ENCODE assay signal across 8 cellular contexts in genomic region chr10:104330168-104331117, GRCh38. TPM values are rescaled to one million over a fixed set of nuclear protein-coding genes. Genes with fewer than 3 reads are reported as not detected.
DNase-seq lines count a peak whose midpoint lies in the region; ATAC-seq and TF ChIP-seq lines count a peak whose summit lies in the region.

No MANE protein-coding gene starts in this region.

- intact Hi-C loops in psoas muscle (cut with DNase I) = no loop called here

- peaks cover 0 to 3% of the 10 kb centered on the region in 2 donors for H3K36me3 ChIP-seq in psoas muscle (ENCODE audit: insufficient read depth in 1 of 2, low read depth in 1 of 2)

- peaks cover 81% of the 10 kb centered on the region for H3K4me1 ChIP-seq in psoas muscle

- peak overlapping the region; percentile 94 for H3K27ac Mint-ChIP-seq in activated CD4-positive, alpha-beta memory T cell treated with anti-CD3 and anti-CD28 coated beads, Interleukin-2, amount 10 ng/mL, durations not matched to agents 7 days and 5 days
- peak overlapping the region; percentile 86 for H3K27ac Mint-ChIP-seq in glutamatergic neuron (ENCODE audit: unreplicated experiment)

- DNase-seq in EL = peak; percentile 77
- DNase-seq in activated CD4-positive, alpha-beta memory T cell treated with anti-CD3 and anti-CD28 coated beads, Interleukin-2, amount 10 ng/mL, durations not matched to agents 7 days and 5 days = no peak
- DNase-seq in glutamatergic neuron = no peak
- DNase-seq in psoas muscle = peak; percentile 71 to 78
- no peak for DNase-seq in NCI-H2227 (lab: John Stamatoyannopoulos, UW; ENCODE audit: unreplicated experiment)
- DNase-seq in activated CD4-positive, alpha-beta T cell treated with anti-CD3 and anti-CD28 coated beads for 1 hour = no peak

- H3K9me3 ChIP-seq in psoas muscle = no peaks in the 10 kb centered on the region

- no peaks in the 10 kb centered on the region for H3K27me3 ChIP-seq in psoas muscle (ENCODE audit: insufficient read depth in 3 of 3, low read length in 2 of 3)

- ATAC-seq in psoas muscle (peak in 3 of 4 donors; percentile 14 to 46 (median 15)), HG02938 (IDR thresholded peaks at IDR 0.05; ENCODE audit: unreplicated experiment) (no peak), GM21381 (IDR thresholded peaks at IDR 0.05; ENCODE audit: unreplicated experiment) (no peak)

- peaks cover 35% of the 10 kb centered on the region for H3K36me3 Mint-ChIP-seq in activated CD4-positive, alpha-beta memory T cell treated with anti-CD3 and anti-CD28 coated beads, Interleukin-2, amount 10 ng/mL, durations not matched to agents 7 days and 5 days (ENCODE audit: low read depth)
- H3K36me3 Mint-ChIP-seq in glutamatergic neuron (ENCODE audit: unreplicated experiment) = no peaks in the 10 kb centered on the region

- H3K27ac ChIP-seq in psoas muscle = peak overlapping the region; percentile 83

- TF ChIP-seq CTCF in glutamatergic neuron (IDR thresholded peaks at IDR 0.05; ENCODE audit: partially characterized antibody, unreplicated experiment) (no peak), psoas muscle (IDR thresholded peaks at IDR 0.05) (no peak)

- H3K27me3 Mint-ChIP-seq in activated CD4-positive, alpha-beta memory T cell treated with anti-CD3 and anti-CD28 coated beads, Interleukin-2, amount 10 ng/mL, durations not matched to agents 7 days and 5 days = no peaks in the 10 kb centered on the region
- H3K27me3 Mint-ChIP-seq in glutamatergic neuron (ENCODE audit: unreplicated experiment) = peaks cover 16% of the 10 kb centered on the region

- no peak overlapping the region for H3K4me3 Mint-ChIP-seq in activated CD4-positive, alpha-beta memory T cell treated with anti-CD3 and anti-CD28 coated beads, Interleukin-2, amount 10 ng/mL, durations not matched to agents 7 days and 5 days
- peak overlapping the region; percentile 45 for H3K4me3 Mint-ChIP-seq in glutamatergic neuron (ENCODE audit: unreplicated experiment)

- H3K4me3 ChIP-seq in psoas muscle = peak overlapping the region; percentile 27

- 24 to 52% (median 27%) methylated on average over 8 of the region's 8 CpGs for WGBS in psoas muscle, 3 donors

- POLR2A ChIA-PET in activated CD4-positive, alpha-beta memory T cell treated with anti-CD3 and anti-CD28 coated beads, Interleukin-2, amount 10 ng/mL, durations not matched to agents 7 days and 5 days (lab: Charles Lee) = interaction anchor here (1.4 to 2.8 kb wide), 3 partner anchors 8 to 25 kb away, joined by 5 to 30 read pairs (median 6); partner anchors contain the start of gene ITPRIP

- no peaks in the 10 kb centered on the region for H3K9me3 Mint-ChIP-seq in activated CD4-positive, alpha-beta memory T cell treated with anti-CD3 and anti-CD28 coated beads, Interleukin-2, amount 10 ng/mL, durations not matched to agents 7 days and 5 days
- peaks cover 16% of the 10 kb centered on the region for H3K9me3 Mint-ChIP-seq in glutamatergic neuron (ENCODE audit: unreplicated experiment)

- H3K4me1 Mint-ChIP-seq in activated CD4-positive, alpha-beta memory T cell treated with anti-CD3 and anti-CD28 coated beads, Interleukin-2, amount 10 ng/mL, durations not matched to agents 7 days and 5 days = peaks cover 92% of the 10 kb centered on the region
- peaks cover 80% of the 10 kb centered on the region for H3K4me1 Mint-ChIP-seq in glutamatergic neuron (ENCODE audit: low read depth, unreplicated experiment)

- CTCF ChIA-PET in activated CD4-positive, alpha-beta memory T cell treated with anti-CD3 and anti-CD28 coated beads, Interleukin-2, amount 10 ng/mL, durations not matched to agents 7 days and 5 days (lab: Charles Lee) = interaction anchor here (0.9 to 4.1 kb wide), 7 partner anchors 8 to 39 kb away, joined by 3 to 16 read pairs (median 4); partner anchors contain the start of genes CFAP58 and ITPRIP

RNA-seq across cellular contexts. Expression of gene ITPRIP, which starts 7.8 kb away (rescaled TPM):
- 10 to 100 TPM; 24.6 to 25.9 TPM for total RNA-seq in activated CD4-positive, alpha-beta memory T cell treated with anti-CD3 and anti-CD28 coated beads, Interleukin-2, amount 10 ng/mL, durations not matched to agents 7 days and 5 days
- total RNA-seq in glutamatergic neuron (ENCODE audit: unreplicated experiment) (19.8 TPM), psoas muscle (10 to 100 TPM in 1 of 4 donors, 1 to 10 TPM in 3; 7.2 to 25.6 (median 8.6) TPM)
- 100 to 1,000 TPM in 1 of 3 donors, 10 to 100 TPM in 1, 1 to 10 TPM in 1; 6.2 to 118 (median 12.3) TPM for polyA plus RNA-seq in psoas muscle

RNA-seq across cellular contexts. Expression of gene CFAP58, which starts 23.2 kb away (rescaled TPM):
- under 1 TPM; 0.45 to 0.58 TPM for total RNA-seq in activated CD4-positive, alpha-beta memory T cell treated with anti-CD3 and anti-CD28 coated beads, Interleukin-2, amount 10 ng/mL, durations not matched to agents 7 days and 5 days
- total RNA-seq in glutamatergic neuron (ENCODE audit: unreplicated experiment) = 2.2 TPM
- total RNA-seq in psoas muscle = under 1 TPM; 0.21 to 0.74 (median 0.56) TPM
- polyA plus RNA-seq in psoas muscle = 1 to 10 TPM in 1 of 3 donors, under 1 TPM in 2; 0.04 to 1.4 (median 0.07) TPM

Comparison
In these comparisons a context has a peak if more than half of its experiments do, and no peak if none do; other contexts are left out.
1. DNase-seq: peak in EL (single experiment) and psoas muscle (2 of 2); none in activated CD4-positive, alpha-beta memory T cell treated with anti-CD3 and anti-CD28 coated beads, Interleukin-2, amount 10 ng/mL, durations not matched to agents 7 days and 5 days (single experiment), glutamatergic neuron (single experiment), NCI-H2227 (single experiment) and activated CD4-positive, alpha-beta T cell treated with anti-CD3 and anti-CD28 coated beads for 1 hour (single experiment).
2. ATAC-seq: peak in psoas muscle (3 of 4); none in HG02938 (single experiment) and GM21381 (single experiment).